In the genomic region with DNA sequence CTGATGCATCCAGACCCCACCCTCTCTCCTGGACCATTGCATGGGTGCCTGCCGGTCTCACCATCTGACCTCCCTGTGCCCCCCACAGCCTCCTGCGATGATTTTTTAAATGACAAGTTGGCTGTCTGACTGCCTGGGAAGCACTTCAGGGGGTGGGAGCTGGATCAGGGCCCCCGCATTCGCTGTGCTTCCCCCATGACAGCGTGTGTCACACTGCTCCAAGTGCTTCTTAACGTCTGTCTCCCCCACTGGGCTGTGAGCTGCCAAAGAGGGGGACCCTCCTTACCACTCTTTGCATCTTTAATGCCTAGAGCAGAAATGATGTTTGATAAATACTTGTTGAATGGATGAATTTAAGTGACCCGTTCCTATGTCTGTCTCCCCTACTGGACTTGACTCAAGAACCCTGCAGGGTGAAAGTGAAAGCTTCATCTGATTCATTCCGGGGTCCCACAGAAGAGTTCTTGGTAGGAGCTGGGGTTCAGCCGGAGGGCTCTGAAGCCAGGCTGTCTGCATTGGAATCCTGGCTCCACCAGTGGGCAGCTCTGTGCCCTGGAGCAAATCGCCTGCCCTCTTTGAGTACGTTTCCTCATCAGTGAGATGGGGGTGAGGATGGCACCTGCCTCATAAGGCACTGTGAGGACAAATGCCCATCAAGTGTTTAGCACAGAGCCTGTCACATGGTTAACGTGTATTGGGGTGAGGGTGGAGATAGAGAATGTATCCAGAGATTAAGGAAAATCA, we compare ENCODE assay signal across 14 cellular contexts. TPM values are rescaled to one million over a fixed set of nuclear protein-coding genes. Genes with fewer than 3 reads are reported as not detected.
DNase-seq lines count a peak whose midpoint lies in the region; ATAC-seq, FAIRE-seq and TF ChIP-seq lines count a peak whose summit lies in the region.
"Had no signal": no experiment of that assay in that cellular context is flagged by ENCODE, and none has a peak within 500 bp of the region (broad histone marks: within the 10 kb centered on the region; RNA-seq: fewer than 3 reads in every experiment).

No MANE protein-coding gene starts in this region.

- no TSS peak for BruUV-seq in endothelial cell of umbilical vein (replicated peaks; lab: Mats Ljungman, UMichigan)

- in situ Hi-C loops in GM13977 (cut with MboI; ENCODE audit: low pct_unique_long_range_greater_than_20kb, low sequenced_read_pairs, unreplicated experiment): no loop called here

- H3K4me3 ChIP-seq in endothelial cell of umbilical vein (replicated peaks in 1 of 3; ENCODE audit: insufficient read depth in 1 of 3, low read depth in 1 of 3, low read length in 3 of 3): no peak overlapping the region
- H3K4me3 ChIP-seq in spleen: no peak overlapping the region
- H3K4me3 ChIP-seq in suprapubic skin: no peak overlapping the region
- H3K4me3 ChIP-seq: adrenal gland, GM12878 had no signal

- H4K20me1 ChIP-seq in endothelial cell of umbilical vein (replicated peaks; ENCODE audit: control insufficient read depth, extremely low read depth, insufficient read depth, low read length): no peaks in the 10 kb centered on the region

- H3K9ac ChIP-seq in endothelial cell of umbilical vein (replicated peaks; ENCODE audit: extremely low read depth, insufficient read depth, low read length): no peak overlapping the region

- H3K27me3 ChIP-seq in endothelial cell of umbilical vein (ENCODE audit: control insufficient read depth in 2 of 2, insufficient read depth in 2 of 2, low read length in 2 of 2) (no peaks in the 10 kb centered on the region), spleen (replicated peaks in 1 of 7) (no peaks in the 10 kb centered on the region), suprapubic skin (no peaks in the 10 kb centered on the region)
- H3K27me3 ChIP-seq: adrenal gland had no signal

- dilution Hi-C loops in endothelial cell of umbilical vein (cut with MboI; ENCODE audit: extremely low pct_ligation_motif_present, low sequenced_read_pairs): no loop called here

- TF ChIP-seq CTCF in VCaP (conservative IDR thresholded peaks at IDR 0.05): peak; percentile 27
- no peak for TF ChIP-seq CTCF in endothelial cell of umbilical vein (IDR thresholded peaks at IDR 0.05; ENCODE audit: extremely low read depth in 1 of 2, insufficient read depth in 1 of 2, low read depth in 1 of 2, low read length in 2 of 2)
- TF ChIP-seq CTCF in spleen (IDR thresholded peaks at IDR 0.05 in 8 of 11, conservative IDR thresholded peaks at IDR 0.05 in 3 of 11): no peak
- no peak for TF ChIP-seq CTCF in GM13977 (IDR thresholded peaks at IDR 0.05; ENCODE audit: extremely low read depth, insufficient read depth, missing control alignments)
- no peak for TF ChIP-seq CTCF in suprapubic skin (IDR thresholded peaks at IDR 0.05)

- 62 to 81% (median 68%) methylated on average over 12 of the region's 12 CpGs for WGBS in spleen, 5 donors
- 81% methylated on average over 11 of the region's 12 CpGs for WGBS in suprapubic skin

- no peak for TF ChIP-seq EP300 in suprapubic skin (IDR thresholded peaks at IDR 0.05)

- H2AFZ ChIP-seq in endothelial cell of umbilical vein (ENCODE audit: low read depth, low read length): peak overlapping the region; percentile 85

- no peak for ATAC-seq in activated T-cell treated with anti-CD3 and anti-CD28 coated beads, Interleukin-2, amount 50 U/mL, for 4 hours
- no peak for ATAC-seq in stimulated activated naive B cell treated with anti-CD40 and anti-IgM and Interleukin-4, amounts not matched to agents 10 μg/mL and 1 μg/mL and 100 μg/mL, for 72 hours (replicated peaks)
- ATAC-seq: GM12878 had no signal

- H3K79me2 ChIP-seq in endothelial cell of umbilical vein (ENCODE audit: control insufficient read depth, insufficient read depth, low read length): no peaks in the 10 kb centered on the region

- H3K27ac ChIP-seq in VCaP: no peak overlapping the region
- H3K27ac ChIP-seq in endothelial cell of umbilical vein (ENCODE audit: insufficient read depth, low read depth, low read length): no peak overlapping the region
- no peak overlapping the region for H3K27ac ChIP-seq in spleen
- H3K27ac ChIP-seq in suprapubic skin: no peak overlapping the region
- H3K27ac ChIP-seq: adrenal gland had no signal

- no peak for FAIRE-seq in endothelial cell of umbilical vein (lab: Jason Lieb, UNC)
- FAIRE-seq: GM12878 had no signal

- no peaks in the 10 kb centered on the region for H3K27me3 Mint-ChIP-seq in activated T-cell treated with anti-CD3 and anti-CD28 coated beads, Interleukin-2, amount 50 U/mL, for 24 hours
- H3K27me3 Mint-ChIP-seq in activated T-cell treated with anti-CD3 and anti-CD28 coated beads, Interleukin-2, amount 50 U/mL, for 4 hours (ENCODE audit: low read depth): no peaks in the 10 kb centered on the region
- peaks cover 0 to 3% of the 10 kb centered on the region in 2 donors for H3K27me3 Mint-ChIP-seq in stimulated activated naive B cell treated with anti-CD40 and anti-IgM and Interleukin-4, amounts not matched to agents 10 μg/mL and 1 μg/mL and 100 μg/mL, for 72 hours

- CTCF ChIA-PET in endothelial cell of umbilical vein (lab: Charles Lee): interaction anchor here (0.9 to 6.1 kb wide), 6 partner anchors 8 to 46 kb away, joined by 3 to 59 read pairs (median 4); no protein-coding TSS in a partner anchor

- H3K4me1 Mint-ChIP-seq in activated T-cell treated with anti-CD3 and anti-CD28 coated beads, Interleukin-2, amount 50 U/mL, for 24 hours (ENCODE audit: low read depth): peaks cover 46% of the 10 kb centered on the region
- H3K4me1 Mint-ChIP-seq in activated T-cell treated with anti-CD3 and anti-CD28 coated beads, Interleukin-2, amount 50 U/mL, for 4 hours (ENCODE audit: low read depth): peaks cover 39% of the 10 kb centered on the region
- peaks cover 32 to 46% of the 10 kb centered on the region in 2 donors for H3K4me1 Mint-ChIP-seq in stimulated activated naive B cell treated with anti-CD40 and anti-IgM and Interleukin-4, amounts not matched to agents 10 μg/mL and 1 μg/mL and 100 μg/mL, for 72 hours

- POLR2A ChIA-PET in endothelial cell of umbilical vein (lab: Charles Lee): no interaction called here

- no peak overlapping the region for H3K4me2 ChIP-seq in endothelial cell of umbilical vein (ENCODE audit: insufficient read depth, low read length)

- no peaks in the 10 kb centered on the region for H3K36me3 Mint-ChIP-seq in activated T-cell treated with anti-CD3 and anti-CD28 coated beads, Interleukin-2, amount 50 U/mL, for 24 hours (ENCODE audit: low read depth)
- no peaks in the 10 kb centered on the region for H3K36me3 Mint-ChIP-seq in activated T-cell treated with anti-CD3 and anti-CD28 coated beads, Interleukin-2, amount 50 U/mL, for 4 hours (ENCODE audit: insufficient read depth)
- H3K36me3 Mint-ChIP-seq in stimulated activated naive B cell treated with anti-CD40 and anti-IgM and Interleukin-4, amounts not matched to agents 10 μg/mL and 1 μg/mL and 100 μg/mL, for 72 hours: peaks cover 2 to 6% of the 10 kb centered on the region in 2 donors

- H3K27ac Mint-ChIP-seq in activated T-cell treated with anti-CD3 and anti-CD28 coated beads, Interleukin-2, amount 50 U/mL, for 24 hours: peak overlapping the region; percentile 100
- peak overlapping the region; percentile 76 for H3K27ac Mint-ChIP-seq in stimulated activated naive B cell treated with anti-CD40 and anti-IgM and Interleukin-4, amounts not matched to agents 10 μg/mL and 1 μg/mL and 100 μg/mL, for 72 hours

- intact Hi-C loops in endothelial cell of umbilical vein (cut with micrococcal nuclease) (no loop called here), spleen (cut with DNase I; ENCODE audit: low total_unique reads) (no loop called here)

- no peak for TF ChIP-seq POLR2A in endothelial cell of umbilical vein (IDR thresholded peaks at IDR 0.05; ENCODE audit: low read depth, low read length)
- TF ChIP-seq POLR2A in spleen (IDR thresholded peaks at IDR 0.05): no peak
- no peak for TF ChIP-seq POLR2A in suprapubic skin (IDR thresholded peaks at IDR 0.05)

- H3K9me3 ChIP-seq in endothelial cell of umbilical vein (replicated peaks; ENCODE audit: control insufficient read depth, insufficient read depth, low read length) (no peaks in the 10 kb centered on the region), spleen (no peaks in the 10 kb centered on the region), suprapubic skin (no peaks in the 10 kb centered on the region)
- H3K9me3 ChIP-seq: adrenal gland had no signal

- H3K9me1 ChIP-seq in endothelial cell of umbilical vein (replicated peaks; ENCODE audit: control insufficient read depth, extremely low read depth, insufficient read depth, low read length): no peaks in the 10 kb centered on the region

- no peaks in the 10 kb centered on the region for H3K36me3 ChIP-seq in endothelial cell of umbilical vein (ENCODE audit: control insufficient read depth in 2 of 2, extremely low read depth in 1 of 2, insufficient read depth in 2 of 2, low read length in 2 of 2)
- no peaks in the 10 kb centered on the region for H3K36me3 ChIP-seq in spleen
- H3K36me3 ChIP-seq in suprapubic skin: no peaks in the 10 kb centered on the region
- H3K36me3 ChIP-seq: adrenal gland had no signal

- H3K9me3 Mint-ChIP-seq in activated T-cell treated with anti-CD3 and anti-CD28 coated beads, Interleukin-2, amount 50 U/mL, for 24 hours: no peaks in the 10 kb centered on the region
- no peaks in the 10 kb centered on the region for H3K9me3 Mint-ChIP-seq in activated T-cell treated with anti-CD3 and anti-CD28 coated beads, Interleukin-2, amount 50 U/mL, for 4 hours
- H3K9me3 Mint-ChIP-seq in stimulated activated naive B cell treated with anti-CD40 and anti-IgM and Interleukin-4, amounts not matched to agents 10 μg/mL and 1 μg/mL and 100 μg/mL, for 72 hours: peaks cover 0 to 2% of the 10 kb centered on the region in 2 donors

- H3K4me1 ChIP-seq in endothelial cell of umbilical vein (ENCODE audit: control insufficient read depth, extremely low read depth, insufficient read depth, low read length): peaks cover 7% of the 10 kb centered on the region
- H3K4me1 ChIP-seq in spleen: peaks cover 0 to 37% (median 24%) of the 10 kb centered on the region in 6 donors
- H3K4me1 ChIP-seq in suprapubic skin: peaks cover 33% of the 10 kb centered on the region

- no peak for DNase-seq in activated T-cell treated with anti-CD3 and anti-CD28 coated beads, Interleukin-2, amount 50 U/mL, for 24 hours
- DNase-seq in activated T-cell treated with anti-CD3 and anti-CD28 coated beads, Interleukin-2, amount 50 U/mL, for 4 hours: no peak
- peak; percentile 1 for DNase-seq in endothelial cell of umbilical vein (ENCODE audit: low read depth, low spot score)
- DNase-seq in stimulated activated naive B cell treated with anti-CD40 and anti-IgM and Interleukin-4, amounts not matched to agents 10 μg/mL and 1 μg/mL and 100 μg/mL, for 72 hours: no peak
- DNase-seq in spleen: no peak
- DNase-seq in GM13977 (ENCODE audit: low spot score): no peak
- no peak for DNase-seq in suprapubic skin (ENCODE audit: low spot score in 2 of 2)
- DNase-seq: activated CD4-positive, alpha-beta T cell treated with anti-CD3 and anti-CD28 coated beads, Interleukin-2, amount 50 U/mL, for 4 hours; adrenal gland; NCI-H2081 treated with DMSO at 0.1 percent for 48 hours; NK-92 treated with Interleukin-12 subunit alpha and Interleukin-12 subunit beta, amount 100 ng/mL, for 24 hours; stimulated activated CD4-positive, alpha-beta T cell treated with anti-CD3 and anti-CD28 coated beads, Interleukin-12 subunit alpha, Interleukin-12 subunit beta, amount 100 ng/mL, for 4 hours had no signal

- H3K4me3 Mint-ChIP-seq in activated T-cell treated with anti-CD3 and anti-CD28 coated beads, Interleukin-2, amount 50 U/mL, for 24 hours: peak overlapping the region; percentile 40
- no peak overlapping the region for H3K4me3 Mint-ChIP-seq in activated T-cell treated with anti-CD3 and anti-CD28 coated beads, Interleukin-2, amount 50 U/mL, for 4 hours
- H3K4me3 Mint-ChIP-seq in stimulated activated naive B cell treated with anti-CD40 and anti-IgM and Interleukin-4, amounts not matched to agents 10 μg/mL and 1 μg/mL and 100 μg/mL, for 72 hours: no peak overlapping the region

RNA-seq across cellular contexts. Expression of a gene that starts 7.6 kb away (rescaled TPM):
- 10 to 100 TPM; 18.9 to 26.4 (median 20.0) TPM for total RNA-seq in activated T-cell treated with anti-CD3 and anti-CD28 coated beads, Interleukin-2, amount 50 U/mL, for 4 hours
- total RNA-seq in endothelial cell of umbilical vein (5.5 and 12.7 TPM in 2 replicates), spleen (100 to 1,000 TPM in 2 of 7 donors, 10 to 100 TPM in 2, 1 to 10 TPM in 3; 2.8 to 138 (median 13.5) TPM), suprapubic skin (100 to 1,000 TPM; 130 to 445 (median 257) TPM)
- polyA plus RNA-seq in endothelial cell of umbilical vein (6.5 and 7.2 TPM in 2 replicates), spleen (10 to 100 TPM in 1 of 3 donors, 1 to 10 TPM in 2; 2.7 to 11.7 (median 5.3) TPM)
- polyA plus RNA-seq in endothelial cell of umbilical vein (2011; cell fraction: cytosol; rRNA removed): 6.2 and 12.4 TPM in 2 replicates
- polyA plus RNA-seq in endothelial cell of umbilical vein (2011; cell fraction: nucleus; rRNA removed): 21.1 and 28.3 TPM in 2 replicates
- 10.3 and 11.0 TPM in 2 replicates for polyA plus RNA-seq in endothelial cell of umbilical vein (2012)
- polyA minus RNA-seq in endothelial cell of umbilical vein: 6.2 and 6.7 TPM in 2 replicates
- 1.0 TPM for polyA minus RNA-seq in endothelial cell of umbilical vein (2011; cell fraction: cytosol; rRNA and poly(A)+ RNA removed)
- 8.8 and 18.4 TPM in 2 replicates for polyA minus RNA-seq in endothelial cell of umbilical vein (2011; cell fraction: nucleus; rRNA and poly(A)+ RNA removed)

RNA-seq across cellular contexts. Expression of a gene that starts 18.8 kb away (rescaled TPM):
- 1 to 10 TPM; 1.3 to 1.8 (median 1.7) TPM for total RNA-seq in activated T-cell treated with anti-CD3 and anti-CD28 coated beads, Interleukin-2, amount 50 U/mL, for 4 hours
- total RNA-seq in endothelial cell of umbilical vein (4.0 and 4.4 TPM in 2 replicates), spleen (under 1 TPM in 5 of 7 donors, not detected in 2; 0.20 to 0.52 (median 0.41) TPM), suprapubic skin (1 to 10 TPM; 1.5 to 2.6 (median 1.8) TPM)
- polyA plus RNA-seq in endothelial cell of umbilical vein (4.8 and 5.3 TPM in 2 replicates), spleen (under 1 TPM; 0.52 to 0.98 (median 0.54) TPM)
- 4.3 and 4.5 TPM in 2 replicates for polyA plus RNA-seq in endothelial cell of umbilical vein (2011; cell fraction: cytosol; rRNA removed)
- polyA plus RNA-seq in endothelial cell of umbilical vein (2011; cell fraction: nucleus; rRNA removed): 5.3 and 6.5 TPM in 2 replicates
- polyA plus RNA-seq in endothelial cell of umbilical vein (2012): 2.4 and 3.5 TPM in 2 replicates
- 5.2 and 9.2 TPM in 2 replicates for polyA minus RNA-seq in endothelial cell of umbilical vein
- not detected for polyA minus RNA-seq in endothelial cell of umbilical vein (2011; cell fraction: cytosol; rRNA and poly(A)+ RNA removed)
- polyA minus RNA-seq in endothelial cell of umbilical vein (2011; cell fraction: nucleus; rRNA and poly(A)+ RNA removed): 1.1 and 1.9 TPM in 2 replicates
